Comparison of ENCODE assay signal across 15 cellular contexts in the genomic region with DNA sequence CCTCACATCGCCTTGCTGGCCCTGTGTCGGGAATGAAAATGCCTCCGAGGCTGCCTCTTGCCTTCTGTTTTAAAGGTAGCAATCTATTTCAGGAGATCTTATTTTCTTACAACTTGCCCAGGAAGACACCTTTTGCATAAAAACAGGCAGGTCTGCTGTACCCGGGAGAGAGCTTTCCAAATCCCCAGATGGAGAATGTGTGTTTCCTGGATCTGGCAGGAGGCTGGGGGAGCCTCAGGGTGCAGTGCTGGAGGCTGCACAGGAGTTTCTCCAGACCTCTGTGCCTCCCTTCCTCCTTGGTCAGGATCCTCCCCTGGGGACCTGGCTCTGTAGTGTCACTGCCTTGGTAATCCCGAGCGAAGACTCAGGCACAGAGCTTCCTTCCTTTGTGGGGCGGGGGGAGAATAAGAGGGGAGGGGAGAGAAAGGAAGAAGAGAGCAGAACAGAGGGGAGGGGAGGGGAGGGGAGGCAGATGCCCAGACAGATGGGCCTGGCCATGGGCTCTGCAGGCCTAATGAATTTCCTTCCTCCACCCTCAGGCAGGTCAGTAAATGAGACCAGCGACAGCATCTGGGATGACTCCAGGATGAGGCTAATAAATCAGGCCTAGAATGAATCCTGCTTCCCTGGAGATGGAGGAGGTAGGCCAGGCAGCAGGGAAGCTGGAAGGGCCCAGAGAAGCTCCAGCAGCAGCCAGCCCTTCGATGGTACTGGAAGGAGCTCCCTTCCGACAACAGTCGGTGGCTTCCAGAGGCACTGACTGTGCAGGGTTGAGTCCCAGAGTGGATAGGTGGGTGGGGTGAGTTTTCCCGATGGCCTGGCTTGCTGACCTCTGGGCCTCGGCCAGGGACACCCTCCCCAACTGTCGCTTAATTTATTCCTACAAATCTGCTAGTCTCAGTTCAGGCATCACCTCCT.
DNase-seq lines count a peak whose midpoint lies in the region; ATAC-seq and TF ChIP-seq lines count a peak whose summit lies in the region.
"Had no signal": no experiment of that assay in that cellular context is flagged by ENCODE, and none has a peak within 500 bp of the region (broad histone marks: within the 10 kb centered on the region; RNA-seq: fewer than 3 reads in every experiment).

No MANE protein-coding gene starts in this region.

- peaks cover 2% of the 10 kb centered on the region for H3K9me3 Mint-ChIP-seq in osteocyte (ENCODE audit: unreplicated experiment)
- peaks cover 2% of the 10 kb centered on the region for H3K9me3 Mint-ChIP-seq in Calu3 (ENCODE audit: low read depth, unreplicated experiment)

- no peak for ATAC-seq in HG03045 (IDR thresholded peaks at IDR 0.05; ENCODE audit: unreplicated experiment)

- CTCF ChIA-PET in Calu3 (lab: Charles Lee), result interaction anchor here (1.0 to 1.4 kb wide), 2 partner anchors 14 to 17 kb away, joined by 3 to 4 read pairs; no protein-coding TSS in a partner anchor

- DNase-seq in DMS53 treated with DMSO at 0.1 percent for 48 hours (lab: John Stamatoyannopoulos, UW; ENCODE audit: unreplicated experiment) (peak; percentile 22), NCI-H526 (lab: John Stamatoyannopoulos, UW) (peak; percentile 56 to 61), cerebellum (ENCODE audit: low spot score) (peak; percentile 70), osteocyte (ENCODE audit: extremely low spot score, unreplicated experiment) (no peak), Calu3 (no peak), UCSD-AML1 (lab: John Stamatoyannopoulos, UW; ENCODE audit: unreplicated experiment) (no peak)
- DNase-seq in stimulated activated CD4-positive, alpha-beta T cell treated with anti-CD3 and anti-CD28 coated beads, Interleukin-4, amount 100 ng/mL, for 4 hours, result no peak
- DNase-seq: activated B cell treated with CpG ODN at 0.5 μM for 24 hours; activated naive CD8-positive, alpha-beta T cell treated with anti-CD3 and anti-CD28 coated beads, Interleukin-2, amount 10 ng/mL, durations not matched to agents 7 days and 5 days; GF-D8; Kasumi-1; left lung; ovary; T-helper 1 cell had no signal

- intact Hi-C loops in Calu3 (cut with micrococcal nuclease; ENCODE audit: unreplicated experiment), result no loop called here

- H3K27ac Mint-ChIP-seq in osteocyte (ENCODE audit: unreplicated experiment) (peak overlapping the region; percentile 12), Calu3 (ENCODE audit: unreplicated experiment) (no peak overlapping the region)
- H3K27ac Mint-ChIP-seq: activated B cell treated with CpG ODN at 0.5 μM for 24 hours; activated naive CD8-positive, alpha-beta T cell treated with anti-CD3 and anti-CD28 coated beads, Interleukin-2, amount 10 ng/mL, durations not matched to agents 7 days and 5 days had no signal

- H3K4me3 Mint-ChIP-seq in osteocyte (ENCODE audit: unreplicated experiment) (no peak overlapping the region), Calu3 (ENCODE audit: low read depth, unreplicated experiment) (no peak overlapping the region)
- H3K4me3 Mint-ChIP-seq: activated B cell treated with CpG ODN at 0.5 μM for 24 hours; activated naive CD8-positive, alpha-beta T cell treated with anti-CD3 and anti-CD28 coated beads, Interleukin-2, amount 10 ng/mL, durations not matched to agents 7 days and 5 days had no signal

- TF ChIP-seq CTCF in osteocyte (IDR thresholded peaks at IDR 0.05) (no peak), Calu3 (IDR thresholded peaks at IDR 0.05; ENCODE audit: unreplicated experiment) (no peak)

- H3K36me3 Mint-ChIP-seq in osteocyte (ENCODE audit: unreplicated experiment) (no peaks in the 10 kb centered on the region), Calu3 (ENCODE audit: insufficient read depth, unreplicated experiment) (no peaks in the 10 kb centered on the region)
- H3K36me3 Mint-ChIP-seq: activated naive CD8-positive, alpha-beta T cell treated with anti-CD3 and anti-CD28 coated beads, Interleukin-2, amount 10 ng/mL, durations not matched to agents 7 days and 5 days had no signal

- H3K4me1 Mint-ChIP-seq in osteocyte (ENCODE audit: unreplicated experiment) (peaks cover 27% of the 10 kb centered on the region), Calu3 (ENCODE audit: low read depth, unreplicated experiment) (peaks cover 14% of the 10 kb centered on the region)
- H3K4me1 Mint-ChIP-seq: activated B cell treated with CpG ODN at 0.5 μM for 24 hours; activated naive CD8-positive, alpha-beta T cell treated with anti-CD3 and anti-CD28 coated beads, Interleukin-2, amount 10 ng/mL, durations not matched to agents 7 days and 5 days had no signal

- BruUV-seq in Calu3 (replicated peaks; lab: Mats Ljungman, UMichigan), result no TSS peak

- H3K27me3 Mint-ChIP-seq in osteocyte (ENCODE audit: unreplicated experiment) (peaks cover 3% of the 10 kb centered on the region), Calu3 (ENCODE audit: unreplicated experiment) (no peaks in the 10 kb centered on the region)
- H3K27me3 Mint-ChIP-seq: activated B cell treated with CpG ODN at 0.5 μM for 24 hours had no signal

Comparison
In these comparisons a context has a peak if more than half of its experiments do, and no peak if none do; other contexts are left out.
1. DNase-seq: peak in DMS53 treated with DMSO at 0.1 percent for 48 hours (single experiment), NCI-H526 (2 of 2) and cerebellum (single experiment); none in osteocyte (single experiment), Calu3 (single experiment), UCSD-AML1 (single experiment) and stimulated activated CD4-positive, alpha-beta T cell treated with anti-CD3 and anti-CD28 coated beads, Interleukin-4, amount 100 ng/mL, for 4 hours (0 of 2).